Comparison of ENCODE assay signal across 11 cellular contexts in genomic region chr17:81652901-81653771, GRCh38. TPM values are rescaled to one million over a fixed set of nuclear protein-coding genes. Genes with fewer than 3 reads are reported as not detected.
DNase-seq lines count a peak whose midpoint lies in the region; ATAC-seq and TF ChIP-seq lines count a peak whose summit lies in the region.
"Had no signal": no experiment of that assay in that cellular context is flagged by ENCODE, and none has a peak within 500 bp of the region (broad histone marks: within the 10 kb centered on the region; RNA-seq: fewer than 3 reads in every experiment).

No MANE protein-coding gene starts in this region.

- peak overlapping the region; percentile 78 for H3K4me3 Mint-ChIP-seq in activated CD4-positive, alpha-beta T cell treated with anti-CD3 and anti-CD28 coated beads, Interleukin-2, amount 10 ng/mL, durations not matched to agents 7 days and 5 days
- peak overlapping the region; percentile 79 for H3K4me3 Mint-ChIP-seq in activated B cell treated with CpG ODN at 0.5 μM for 24 hours
- peak overlapping the region; percentile 83 to 90 for H3K4me3 Mint-ChIP-seq in stimulated activated naive B cell treated with anti-CD40 and anti-IgM and Interleukin-4, amounts not matched to agents 10 μg/mL and 1 μg/mL and 100 μg/mL, for 72 hours
- H3K4me3 Mint-ChIP-seq: brain had no signal

- H3K27ac ChIP-seq in gastrocnemius medialis = no peak overlapping the region

- POLR2A ChIA-PET in activated CD4-positive, alpha-beta T cell treated with anti-CD3 and anti-CD28 coated beads, Interleukin-2, amount 10 ng/mL, durations not matched to agents 7 days and 5 days (lab: Charles Lee) = no interaction called here
- POLR2A ChIA-PET in activated B cell treated with CpG ODN at 0.5 μM for 24 hours (lab: Charles Lee) = interaction anchor here (0.6 to 1.5 kb wide), 3 partner anchors 13 to 371 kb away, joined by 4 to 9 read pairs (median 4); partner anchors contain the start of genes CCDC137, NPLOC4 and OXLD1

- in situ Hi-C loops in gastrocnemius medialis (cut with MboI; ENCODE audit: low sequenced_read_pairs in 4 of 4) = no loop called here

- ATAC-seq in activated B cell treated with CpG ODN at 0.5 μM for 24 hours (ENCODE audit: low read depth) = peak; percentile 87
- peak; percentile 80 to 84 for ATAC-seq in stimulated activated naive B cell treated with anti-CD40 and anti-IgM and Interleukin-4, amounts not matched to agents 10 μg/mL and 1 μg/mL and 100 μg/mL, for 72 hours (replicated peaks)
- no peak for ATAC-seq in gastrocnemius medialis

- peaks cover 3% of the 10 kb centered on the region for H3K9me3 Mint-ChIP-seq in activated CD4-positive, alpha-beta T cell treated with anti-CD3 and anti-CD28 coated beads, Interleukin-2, amount 10 ng/mL, durations not matched to agents 7 days and 5 days
- H3K9me3 Mint-ChIP-seq in activated B cell treated with CpG ODN at 0.5 μM for 24 hours = no peaks in the 10 kb centered on the region
- H3K9me3 Mint-ChIP-seq in stimulated activated naive B cell treated with anti-CD40 and anti-IgM and Interleukin-4, amounts not matched to agents 10 μg/mL and 1 μg/mL and 100 μg/mL, for 72 hours = no peaks in the 10 kb centered on the region

- peak overlapping the region; percentile 92 for H3K27ac Mint-ChIP-seq in activated CD4-positive, alpha-beta T cell treated with anti-CD3 and anti-CD28 coated beads, Interleukin-2, amount 10 ng/mL, durations not matched to agents 7 days and 5 days
- no peak overlapping the region for H3K27ac Mint-ChIP-seq in activated B cell treated with CpG ODN at 0.5 μM for 24 hours
- peak overlapping the region; percentile 84 for H3K27ac Mint-ChIP-seq in stimulated activated naive B cell treated with anti-CD40 and anti-IgM and Interleukin-4, amounts not matched to agents 10 μg/mL and 1 μg/mL and 100 μg/mL, for 72 hours
- H3K27ac Mint-ChIP-seq: brain, progenitor cell of endocrine pancreas had no signal

- H3K27me3 Mint-ChIP-seq in activated CD4-positive, alpha-beta T cell treated with anti-CD3 and anti-CD28 coated beads, Interleukin-2, amount 10 ng/mL, durations not matched to agents 7 days and 5 days = peaks cover 13% of the 10 kb centered on the region
- peaks cover 17% of the 10 kb centered on the region for H3K27me3 Mint-ChIP-seq in activated B cell treated with CpG ODN at 0.5 μM for 24 hours
- H3K27me3 Mint-ChIP-seq in stimulated activated naive B cell treated with anti-CD40 and anti-IgM and Interleukin-4, amounts not matched to agents 10 μg/mL and 1 μg/mL and 100 μg/mL, for 72 hours = peaks cover 27 to 45% of the 10 kb centered on the region in 2 donors

- H3K4me3 ChIP-seq in gastrocnemius medialis = no peak overlapping the region

- H3K4me1 Mint-ChIP-seq in activated CD4-positive, alpha-beta T cell treated with anti-CD3 and anti-CD28 coated beads, Interleukin-2, amount 10 ng/mL, durations not matched to agents 7 days and 5 days = peaks cover 35% of the 10 kb centered on the region
- H3K4me1 Mint-ChIP-seq in activated B cell treated with CpG ODN at 0.5 μM for 24 hours = peaks cover 19% of the 10 kb centered on the region
- H3K4me1 Mint-ChIP-seq in stimulated activated naive B cell treated with anti-CD40 and anti-IgM and Interleukin-4, amounts not matched to agents 10 μg/mL and 1 μg/mL and 100 μg/mL, for 72 hours = peaks cover 17 to 21% of the 10 kb centered on the region in 2 donors

- H3K36me3 Mint-ChIP-seq in activated CD4-positive, alpha-beta T cell treated with anti-CD3 and anti-CD28 coated beads, Interleukin-2, amount 10 ng/mL, durations not matched to agents 7 days and 5 days (ENCODE audit: low read depth) = no peaks in the 10 kb centered on the region
- no peaks in the 10 kb centered on the region for H3K36me3 Mint-ChIP-seq in activated B cell treated with CpG ODN at 0.5 μM for 24 hours (ENCODE audit: low read depth)
- peaks cover 3 to 4% of the 10 kb centered on the region in 2 donors for H3K36me3 Mint-ChIP-seq in stimulated activated naive B cell treated with anti-CD40 and anti-IgM and Interleukin-4, amounts not matched to agents 10 μg/mL and 1 μg/mL and 100 μg/mL, for 72 hours
- H3K36me3 Mint-ChIP-seq: brain had no signal

- TF ChIP-seq POLR2A in gastrocnemius medialis (IDR thresholded peaks at IDR 0.05) = no peak

- H3K9me3 ChIP-seq in gastrocnemius medialis = no peaks in the 10 kb centered on the region

- H3K4me1 ChIP-seq in gastrocnemius medialis = no peaks in the 10 kb centered on the region

- no peaks in the 10 kb centered on the region for H3K36me3 ChIP-seq in gastrocnemius medialis

- TF ChIP-seq CTCF in activated B cell treated with CpG ODN at 0.5 μM for 24 hours (IDR thresholded peaks at IDR 0.05) (no peak), gastrocnemius medialis (IDR thresholded peaks at IDR 0.05 in 4 of 5, conservative IDR thresholded peaks at IDR 0.05 in 1 of 5) (no peak)

- peak; percentile 44 for DNase-seq in activated CD4-positive, alpha-beta T cell treated with anti-CD3 and anti-CD28 coated beads, Interleukin-2, amount 10 ng/mL, durations not matched to agents 7 days and 5 days
- DNase-seq in activated CD4-positive, alpha-beta T cell treated with anti-CD3 and anti-CD28 coated beads for 1 hour = no peak
- DNase-seq in activated B cell treated with CpG ODN at 0.5 μM for 24 hours = no peak
- peak; percentile 83 for DNase-seq in iPS-NIHi7 (ENCODE audit: extremely low spot score)
- DNase-seq in stimulated activated naive B cell treated with anti-CD40 and anti-IgM and Interleukin-4, amounts not matched to agents 10 μg/mL and 1 μg/mL and 100 μg/mL, for 72 hours = no peak
- DNase-seq in gastrocnemius medialis = no peak
- no peak for DNase-seq in NAMALWA (ENCODE audit: low spot score)
- no peak for DNase-seq in NCI-H526 treated with DMSO at 0.1 percent for 48 hours (lab: John Stamatoyannopoulos, UW)
- DNase-seq: NCI-H69 had no signal

- peaks cover 23 to 37% (median 31%) of the 10 kb centered on the region in 3 donors for H3K27me3 ChIP-seq in gastrocnemius medialis

- intact Hi-C loops in activated B cell treated with CpG ODN at 0.5 μM for 24 hours (cut with micrococcal nuclease) (no loop called here), gastrocnemius medialis (cut with DNase I; ENCODE audit: low total_unique reads) (no loop called here)

- CTCF ChIA-PET in activated CD4-positive, alpha-beta T cell treated with anti-CD3 and anti-CD28 coated beads, Interleukin-2, amount 10 ng/mL, durations not matched to agents 7 days and 5 days (lab: Charles Lee) = interaction anchor here (0.6 kb wide), 1 partner anchor 785 kb away, joined by 3 read pairs; no protein-coding TSS in a partner anchor
- CTCF ChIA-PET in activated B cell treated with CpG ODN at 0.5 μM for 24 hours (lab: Charles Lee) = no interaction called here

RNA-seq across cellular contexts. Expression of gene PDE6G, which starts 3.2 kb away (rescaled TPM):
- 10 to 100 TPM; 19.8 to 24.7 TPM for total RNA-seq in activated CD4-positive, alpha-beta T cell treated with anti-CD3 and anti-CD28 coated beads, Interleukin-2, amount 10 ng/mL, durations not matched to agents 7 days and 5 days
- total RNA-seq in activated B cell treated with CpG ODN at 0.5 μM for 24 hours = 0.42 and 1.2 TPM in 2 replicates
- not detected for total RNA-seq in gastrocnemius medialis

RNA-seq across cellular contexts. Expression of gene OXLD1, which starts 13.3 kb away (rescaled TPM):
- total RNA-seq in activated CD4-positive, alpha-beta T cell treated with anti-CD3 and anti-CD28 coated beads, Interleukin-2, amount 10 ng/mL, durations not matched to agents 7 days and 5 days = 10 to 100 TPM; 43.6 to 49.9 TPM
- 36.7 and 37.3 TPM in 2 replicates for total RNA-seq in activated B cell treated with CpG ODN at 0.5 μM for 24 hours
- 10 to 100 TPM; 15.5 to 32.2 (median 22.2) TPM for total RNA-seq in gastrocnemius medialis

RNA-seq across cellular contexts. Expression of gene CCDC137, which starts 13.4 kb away (rescaled TPM):
- total RNA-seq in activated CD4-positive, alpha-beta T cell treated with anti-CD3 and anti-CD28 coated beads, Interleukin-2, amount 10 ng/mL, durations not matched to agents 7 days and 5 days = 10 to 100 TPM; 30.2 to 33.8 TPM
- 34.7 and 41.3 TPM in 2 replicates for total RNA-seq in activated B cell treated with CpG ODN at 0.5 μM for 24 hours
- 10 to 100 TPM in 2 of 4 donors, 1 to 10 TPM in 2; 6.7 to 17.1 (median 11.2) TPM for total RNA-seq in gastrocnemius medialis

RNA-seq across cellular contexts. Expression of gene TSPAN10, which starts 16.1 kb away (rescaled TPM):
- total RNA-seq in activated CD4-positive, alpha-beta T cell treated with anti-CD3 and anti-CD28 coated beads, Interleukin-2, amount 10 ng/mL, durations not matched to agents 7 days and 5 days = under 1 TPM; 0.75 to 0.89 TPM
- total RNA-seq in activated B cell treated with CpG ODN at 0.5 μM for 24 hours (0.34 and 0.95 TPM in 2 replicates), gastrocnemius medialis (under 1 TPM in 2 of 4 donors, not detected in 2; 0.22 to 0.26 TPM)

RNA-seq across cellular contexts. Expression of gene NPLOC4, which starts 16.2 kb away (rescaled TPM):
- 10 to 100 TPM; 91.3 to 98.2 TPM for total RNA-seq in activated CD4-positive, alpha-beta T cell treated with anti-CD3 and anti-CD28 coated beads, Interleukin-2, amount 10 ng/mL, durations not matched to agents 7 days and 5 days
- total RNA-seq in activated B cell treated with CpG ODN at 0.5 μM for 24 hours = 96.8 and 132 TPM in 2 replicates
- total RNA-seq in gastrocnemius medialis = 100 to 1,000 TPM; 176 to 290 (median 263) TPM

Comparison
In these comparisons a context has a peak if more than half of its experiments do, and no peak if none do; other contexts are left out.
1. DNase-seq: peak in activated CD4-positive, alpha-beta T cell treated with anti-CD3 and anti-CD28 coated beads, Interleukin-2, amount 10 ng/mL, durations not matched to agents 7 days and 5 days (single experiment) and iPS-NIHi7 (single experiment); none in activated CD4-positive, alpha-beta T cell treated with anti-CD3 and anti-CD28 coated beads for 1 hour (single experiment), activated B cell treated with CpG ODN at 0.5 μM for 24 hours (single experiment), stimulated activated naive B cell treated with anti-CD40 and anti-IgM and Interleukin-4, amounts not matched to agents 10 μg/mL and 1 μg/mL and 100 μg/mL, for 72 hours (single experiment), gastrocnemius medialis (0 of 2), NAMALWA (single experiment) and NCI-H526 treated with DMSO at 0.1 percent for 48 hours (single experiment).
2. ATAC-seq: peak in activated B cell treated with CpG ODN at 0.5 μM for 24 hours (single experiment) and stimulated activated naive B cell treated with anti-CD40 and anti-IgM and Interleukin-4, amounts not matched to agents 10 μg/mL and 1 μg/mL and 100 μg/mL, for 72 hours (2 of 2); none in gastrocnemius medialis (0 of 2).
3. Peak in every context shown above with its lines, with median percentiles within 50 percentile points of each other: H3K4me3 Mint-ChIP-seq.